ENCODE assay signal across 18 cellular contexts in the genomic region with DNA sequence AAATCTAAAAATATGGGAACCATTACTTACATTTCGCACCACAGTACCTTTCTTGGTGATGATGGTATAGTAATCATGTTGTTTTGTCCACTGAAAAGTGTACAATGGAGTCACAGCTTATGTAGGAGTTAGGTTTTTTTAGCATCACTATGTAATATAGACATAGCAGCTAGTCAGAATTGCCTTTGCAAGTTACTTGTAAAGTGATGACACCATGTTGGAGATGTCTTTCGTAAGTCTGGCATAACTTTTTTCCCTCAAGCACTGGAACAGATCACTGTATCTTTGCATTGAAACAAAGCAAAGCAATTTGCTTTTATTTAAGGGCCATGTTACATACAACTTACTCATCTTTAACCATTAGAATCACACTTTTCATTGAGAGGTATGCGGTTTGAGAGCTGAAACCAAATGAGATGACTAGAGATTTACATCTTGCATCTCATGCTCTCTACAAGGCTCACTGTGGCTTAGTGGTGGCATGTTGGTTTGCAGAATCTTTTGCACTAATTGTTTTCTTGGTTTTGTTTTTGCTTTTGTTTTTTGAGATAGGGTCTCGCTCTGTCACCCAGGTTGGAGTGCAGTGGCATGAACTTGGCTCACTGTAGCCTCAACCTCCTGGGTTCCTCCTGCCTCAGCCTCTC.
"Had no signal": no experiment of that assay in that cellular context is flagged by ENCODE, and none has a peak within 500 bp of the region (broad histone marks: within the 10 kb centered on the region; RNA-seq: fewer than 3 reads in every experiment).

No MANE protein-coding gene starts in this region.

- H3K27me3 Mint-ChIP-seq: progenitor cell of endocrine pancreas, T-cell had no signal

- H3K4me1 ChIP-seq: right atrium auricular region had no signal

- H3K9me3 Mint-ChIP-seq: activated naive CD4-positive, alpha-beta T cell treated with anti-CD3 and anti-CD28 coated beads, Interleukin-2, amount 50 U/mL, for 72 hours; neural crest cell; T-cell had no signal

- H3K27me3 ChIP-seq: cardiac muscle cell, right atrium auricular region, tibial artery had no signal

- H3K4me3 ChIP-seq: cardiac muscle cell, right atrium auricular region, tibial artery had no signal

- H3K27ac ChIP-seq: cardiac muscle cell, right atrium auricular region, tibial artery had no signal

- DNase-seq: activated CD4-positive, alpha-beta T cell treated with anti-CD3 and anti-CD28 coated beads, Interleukin-2, amount 50 U/mL, for 1 hour; activated CD4-positive, CD25-positive, alpha-beta regulatory T cell; activated gamma-delta T cell; activated T-cell treated with anti-CD3 and anti-CD28 coated beads, Interleukin-2, amount 50 U/mL, for 1 hour; amygdala; hypothalamus; stimulated activated CD4-positive, alpha-beta T cell treated with anti-CD3 and anti-CD28 coated beads, Interleukin-12 subunit alpha, Interleukin-12 subunit beta, amount 100 ng/mL, for 4 hours; stimulated activated CD4-positive, alpha-beta T cell treated with anti-CD3 and anti-CD28 coated beads, Interleukin-1b, Interleukin-23, amount 100 ng/mL, for 48 hours; stimulated activated naive CD8-positive, alpha-beta T cell treated with anti-CD3 and anti-CD28 coated beads, Interleukin-15, Interleukin-2, amounts not matched to agents 100 U/mL and 50 U/mL, for 24 hours; substantia nigra; T-cell; T1000; tibial artery had no signal

- H3K4me1 Mint-ChIP-seq: neural crest cell had no signal

- ATAC-seq: stimulated activated naive CD8-positive, alpha-beta T cell treated with anti-CD3 and anti-CD28 coated beads, Interleukin-15, Interleukin-2, amounts not matched to agents 100 U/mL and 50 U/mL, for 24 hours; T-cell had no signal

- H3K9me3 ChIP-seq: right atrium auricular region, tibial artery had no signal

- H3K4me3 Mint-ChIP-seq: neural crest cell, T-cell had no signal

- H3K27ac Mint-ChIP-seq: progenitor cell of endocrine pancreas, T-cell had no signal
